19 cellular contexts compared by ENCODE assay signal in the genomic region with DNA sequence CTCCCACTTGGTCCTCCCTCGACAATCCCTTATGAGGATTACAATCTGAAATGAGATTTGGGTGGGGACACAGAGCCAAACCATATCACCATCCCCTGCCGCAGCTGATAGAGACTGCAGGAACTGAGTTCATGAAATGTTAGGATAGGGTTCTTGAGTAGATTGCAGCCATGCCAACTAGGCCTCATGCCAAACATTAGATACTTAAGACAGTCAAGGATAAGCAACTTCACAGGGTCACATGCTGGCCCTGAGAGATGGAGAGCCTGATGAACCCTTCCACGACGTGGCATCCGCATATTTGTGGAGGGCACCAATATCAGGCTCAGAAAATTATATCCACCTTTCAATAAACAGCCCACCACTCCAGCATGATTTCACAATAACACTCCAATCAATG.
"Had no signal": no experiment of that assay in that cellular context is flagged by ENCODE, and none has a peak within 500 bp of the region (broad histone marks: within the 10 kb centered on the region; RNA-seq: fewer than 3 reads in every experiment).

No MANE protein-coding gene starts in this region.

- DNase-seq: Kasumi-1, KG1, MM.1S, NCI-H1092 treated with DMSO at 0.1 percent for 48 hours, NCI-H1436, NCI-H187, NCI-H2029, NCI-H2081 treated with DMSO at 0.1 percent for 48 hours, NCI-H2227 treated with DMSO at 0.1 percent for 48 hours, NCI-H526 treated with DMSO at 0.1 percent for 48 hours, NCI-H748 treated with DMSO at 0.1 percent for 48 hours, PC-3, SHP77, SK-N-SH, T-helper 1 cell had no signal

- FAIRE-seq: HTR-8/SVneo had no signal

- ATAC-seq: Panc1, PC-3 had no signal

- H3K9me2 ChIP-seq: SK-N-SH had no signal

- H3K9me3 ChIP-seq: SK-N-SH had no signal

- H3K9ac ChIP-seq: SK-N-SH had no signal

- H3K4me2 ChIP-seq: SK-N-SH had no signal

- H3K27ac ChIP-seq: HL-60, RWPE1 had no signal
